In the genomic region with DNA sequence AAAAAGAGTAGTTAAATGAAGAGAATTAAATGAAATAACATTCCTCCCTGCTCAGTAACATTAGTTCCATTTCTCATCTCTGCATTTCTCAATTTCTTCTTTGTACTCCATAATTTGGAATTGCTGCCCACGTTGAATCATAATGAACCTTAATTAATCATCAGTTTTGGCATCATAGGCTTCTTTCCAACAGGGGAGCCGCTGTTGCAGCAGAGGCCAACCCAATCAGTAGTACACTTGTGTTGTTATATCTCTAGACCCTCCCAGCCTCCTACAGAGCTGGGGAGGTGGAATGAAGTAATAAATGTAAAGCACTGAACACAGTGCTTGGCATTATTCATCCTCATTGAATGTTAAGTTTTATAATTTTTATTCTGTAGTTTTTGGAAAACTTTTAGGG, we compare ENCODE assay signal across 23 cellular contexts.
DNase-seq lines count a peak whose midpoint lies in the region; ATAC-seq and TF ChIP-seq lines count a peak whose summit lies in the region.
"Had no signal": no experiment of that assay in that cellular context is flagged by ENCODE, and none has a peak within 500 bp of the region (broad histone marks: within the 10 kb centered on the region; RNA-seq: fewer than 3 reads in every experiment).

No MANE protein-coding gene starts in this region.

- peak overlapping the region; percentile 64 to 77 for H3K27ac ChIP-seq in breast epithelium
- H3K27ac ChIP-seq: BLaER1 treated with 17β-estradiol and CSF1 and Interleukin-3, amounts not matched to agents 10 nM and 100 nM; HL-60; Peyer's patch; SJSA1 had no signal

- H3K4me3 Mint-ChIP-seq in activated T-helper 17 cell treated with anti-CD3 and anti-CD28 coated beads, Interleukin-2, amount 50 U/mL, for 72 hours: no peak overlapping the region
- H3K4me3 Mint-ChIP-seq: CD8-positive, alpha-beta T cell had no signal

- no peak for ATAC-seq in HG02610 (IDR thresholded peaks at IDR 0.05; ENCODE audit: unreplicated experiment)
- ATAC-seq in activated T-helper 17 cell treated with anti-CD3 and anti-CD28 coated beads, Interleukin-2, amount 50 U/mL, for 72 hours (replicated peaks): no peak
- ATAC-seq: CD8-positive, alpha-beta T cell; HepG2; K562 had no signal

- H3K27me3 Mint-ChIP-seq in activated T-helper 17 cell treated with anti-CD3 and anti-CD28 coated beads, Interleukin-2, amount 50 U/mL, for 72 hours: no peaks in the 10 kb centered on the region

- peaks cover 4% of the 10 kb centered on the region for H3K9me3 Mint-ChIP-seq in activated T-helper 17 cell treated with anti-CD3 and anti-CD28 coated beads, Interleukin-2, amount 50 U/mL, for 72 hours
- H3K9me3 Mint-ChIP-seq: CD8-positive, alpha-beta T cell had no signal

- H3K4me1 ChIP-seq in breast epithelium: no peaks in the 10 kb centered on the region
- H3K4me1 ChIP-seq: Peyer's patch, SJSA1 had no signal

- H3K36me3 Mint-ChIP-seq in activated T-helper 17 cell treated with anti-CD3 and anti-CD28 coated beads, Interleukin-2, amount 50 U/mL, for 72 hours (ENCODE audit: low read depth): peaks cover 17% of the 10 kb centered on the region
- H3K36me3 Mint-ChIP-seq: CD8-positive, alpha-beta T cell had no signal

- no peak overlapping the region for H3K27ac Mint-ChIP-seq in activated T-helper 17 cell treated with anti-CD3 and anti-CD28 coated beads, Interleukin-2, amount 50 U/mL, for 72 hours
- H3K27ac Mint-ChIP-seq: CD8-positive, alpha-beta T cell had no signal

- TF ChIP-seq POLR2A in breast epithelium (IDR thresholded peaks at IDR 0.05): no peak

- peaks cover 0 to 8% of the 10 kb centered on the region in 2 donors for H3K9me3 ChIP-seq in breast epithelium
- H3K9me3 ChIP-seq: Peyer's patch, SJSA1 had no signal

- TF ChIP-seq CTCF in breast epithelium (IDR thresholded peaks at IDR 0.05): no peak
- no peak for TF ChIP-seq CTCF in fibroblast of pulmonary artery (IDR thresholded peaks at IDR 0.05; ENCODE audit: low read length, missing control alignments)

- H3K4me1 Mint-ChIP-seq in activated T-helper 17 cell treated with anti-CD3 and anti-CD28 coated beads, Interleukin-2, amount 50 U/mL, for 72 hours: peaks cover 5% of the 10 kb centered on the region

- no peaks in the 10 kb centered on the region for H3K27me3 ChIP-seq in breast epithelium
- H3K27me3 ChIP-seq: BLaER1 treated with 17β-estradiol and CSF1 and Interleukin-3, amounts not matched to agents 10 nM and 100 nM; Peyer's patch; SJSA1 had no signal

- H3K4me3 ChIP-seq in breast epithelium (no peak overlapping the region), fibroblast of pulmonary artery (replicated peaks; ENCODE audit: low read depth, low read length) (no peak overlapping the region)
- H3K4me3 ChIP-seq: BLaER1 treated with 17β-estradiol and CSF1 and Interleukin-3, amounts not matched to agents 10 nM and 100 nM; K562; Peyer's patch; SJSA1 had no signal

- intact Hi-C loops in breast epithelium (cut with DNase I; ENCODE audit: low total_unique reads): no loop called here

- DNase-seq in NCI-H446 treated with DMSO at 0.1 percent for 48 hours (lab: John Stamatoyannopoulos, UW) (peak; percentile 27), breast epithelium (ENCODE audit: low spot score in 2 of 2) (no peak), fibroblast of pulmonary artery (ENCODE audit: low read depth) (peak; percentile 15), NOMO-1 treated with DMSO at 0.1 percent for 48 hours (lab: John Stamatoyannopoulos, UW; ENCODE audit: unreplicated experiment) (no peak), hepatic stellate cell (ENCODE audit: low spot score) (no peak)
- DNase-seq: CD8-positive, alpha-beta T cell; DMS53; MM.1S; NCI-H1048; NCI-H1417 treated with DMSO at 0.1 percent for 48 hours; NCI-H187 treated with DMSO at 0.1 percent for 48 hours; NCI-H2107; NCI-H510A treated with DMSO at 0.1 percent for 48 hours; NCI-H774; NK-92 treated with Interleukin-12 subunit alpha and Interleukin-12 subunit beta, amount 100 ng/mL, for 24 hours; Peyer's patch had no signal

- no peaks in the 10 kb centered on the region for H3K36me3 ChIP-seq in breast epithelium
- H3K36me3 ChIP-seq: Peyer's patch, SJSA1 had no signal

Comparison
In these comparisons a context has a peak if more than half of its experiments do, and no peak if none do; other contexts are left out.
1. DNase-seq: peak in NCI-H446 treated with DMSO at 0.1 percent for 48 hours (single experiment) and fibroblast of pulmonary artery (single experiment); none in breast epithelium (0 of 2), NOMO-1 treated with DMSO at 0.1 percent for 48 hours (single experiment) and hepatic stellate cell (single experiment).